ENCODE assay signal across 20 cellular contexts in genomic region chr2:239908744-239909143, GRCh38.
A peak's percentile ranks its signal among the peaks of the same experiment; 100 is the strongest.
DNase-seq lines count a peak whose midpoint lies in the region; ATAC-seq and TF ChIP-seq lines count a peak whose summit lies in the region.
"Had no signal": no experiment of that assay in that cellular context is flagged by ENCODE, and none has a peak within 500 bp of the region (broad histone marks: within the 10 kb centered on the region; RNA-seq: fewer than 3 reads in every experiment).

No MANE protein-coding gene starts in this region.

- ATAC-seq in WTC11: peak; percentile 46
- ATAC-seq: Panc1 had no signal

- intact Hi-C loops in activated CD4-positive, alpha-beta memory T cell treated with anti-CD3 and anti-CD28 coated beads for 36 hours (cut with micrococcal nuclease): no loop called here
- intact Hi-C loops in posterior vena cava (cut with DNase I): no loop called here
- intact Hi-C loops in CD4-positive, alpha-beta memory T cell (cut with micrococcal nuclease): no loop called here

- no peaks in the 10 kb centered on the region for H3K27me3 ChIP-seq in CD4-positive, alpha-beta memory T cell (ENCODE audit: insufficient read depth, low read length)

- no peaks in the 10 kb centered on the region for H3K9me3 ChIP-seq in CD4-positive, alpha-beta memory T cell (ENCODE audit: control insufficient read depth in 1 of 2, low read length in 2 of 2)
- H3K9me3 ChIP-seq: SK-N-SH had no signal

- no peak for DNase-seq in activated CD4-positive, alpha-beta memory T cell treated with anti-CD3 and anti-CD28 coated beads, Interleukin-2, amount 10 ng/mL, durations not matched to agents 7 days and 5 days
- no peak for DNase-seq in activated CD4-positive, alpha-beta memory T cell treated with anti-CD3 and anti-CD28 coated beads for 36 hours
- DNase-seq in D341Med (ENCODE audit: low spot score) (peak; percentile 6), WTC11 (ENCODE audit: low spot score) (no peak), posterior vena cava (ENCODE audit: low spot score) (peak; percentile 68), amniotic stem cell (lab: John Stamatoyannopoulos, UW) (no peak), NCI-H524 (lab: John Stamatoyannopoulos, UW) (no peak)
- DNase-seq in CD4-positive, alpha-beta memory T cell: no peak
- DNase-seq: C1 segment of cervical spinal cord, COR-L47, DMS153, EL, KG1, NCI-H1436 treated with DMSO at 0.1 percent for 48 hours, NCI-H2081 treated with DMSO at 0.1 percent for 48 hours, NCI-H510A treated with DMSO at 0.1 percent for 48 hours, SHP77, SK-N-SH had no signal

- peaks cover 1% of the 10 kb centered on the region for H3K4me1 Mint-ChIP-seq in activated CD4-positive, alpha-beta memory T cell treated with anti-CD3 and anti-CD28 coated beads, Interleukin-2, amount 10 ng/mL, durations not matched to agents 7 days and 5 days
- H3K4me1 Mint-ChIP-seq in activated CD4-positive, alpha-beta memory T cell treated with anti-CD3 and anti-CD28 coated beads for 36 hours (ENCODE audit: low read depth): peaks cover 14% of the 10 kb centered on the region
- H3K4me1 Mint-ChIP-seq in WTC11: peaks cover 1% of the 10 kb centered on the region
- H3K4me1 Mint-ChIP-seq in CD4-positive, alpha-beta memory T cell: peaks cover 6 to 23% (median 14%) of the 10 kb centered on the region in 4 donors

- peaks cover 18% of the 10 kb centered on the region for H3K36me3 Mint-ChIP-seq in activated CD4-positive, alpha-beta memory T cell treated with anti-CD3 and anti-CD28 coated beads, Interleukin-2, amount 10 ng/mL, durations not matched to agents 7 days and 5 days (ENCODE audit: low read depth)
- H3K36me3 Mint-ChIP-seq in activated CD4-positive, alpha-beta memory T cell treated with anti-CD3 and anti-CD28 coated beads for 36 hours: peaks cover 3% of the 10 kb centered on the region
- H3K36me3 Mint-ChIP-seq in WTC11: peaks cover 8% of the 10 kb centered on the region
- H3K36me3 Mint-ChIP-seq in CD4-positive, alpha-beta memory T cell: no peaks in the 10 kb centered on the region

- no peak overlapping the region for H3K27ac ChIP-seq in CD4-positive, alpha-beta memory T cell (ENCODE audit: low read depth, low read length)
- H3K27ac ChIP-seq: 22Rv1 had no signal

- no peak overlapping the region for H3K4me3 Mint-ChIP-seq in activated CD4-positive, alpha-beta memory T cell treated with anti-CD3 and anti-CD28 coated beads, Interleukin-2, amount 10 ng/mL, durations not matched to agents 7 days and 5 days
- H3K4me3 Mint-ChIP-seq in activated CD4-positive, alpha-beta memory T cell treated with anti-CD3 and anti-CD28 coated beads for 36 hours: no peak overlapping the region
- no peak overlapping the region for H3K4me3 Mint-ChIP-seq in WTC11
- no peak overlapping the region for H3K4me3 Mint-ChIP-seq in CD4-positive, alpha-beta memory T cell

- H3K4me3 ChIP-seq in CD4-positive, alpha-beta memory T cell (ENCODE audit: low read length in 2 of 2): no peak overlapping the region

- peaks cover 16% of the 10 kb centered on the region for H3K9me3 Mint-ChIP-seq in activated CD4-positive, alpha-beta memory T cell treated with anti-CD3 and anti-CD28 coated beads, Interleukin-2, amount 10 ng/mL, durations not matched to agents 7 days and 5 days
- H3K9me3 Mint-ChIP-seq in activated CD4-positive, alpha-beta memory T cell treated with anti-CD3 and anti-CD28 coated beads for 36 hours: peaks cover 6% of the 10 kb centered on the region
- peaks cover 10% of the 10 kb centered on the region for H3K9me3 Mint-ChIP-seq in WTC11
- peaks cover 0 to 7% (median 0%) of the 10 kb centered on the region in 8 donors for H3K9me3 Mint-ChIP-seq in CD4-positive, alpha-beta memory T cell

- POLR2A ChIA-PET in activated CD4-positive, alpha-beta memory T cell treated with anti-CD3 and anti-CD28 coated beads, Interleukin-2, amount 10 ng/mL, durations not matched to agents 7 days and 5 days (lab: Charles Lee): no interaction called here
- POLR2A ChIA-PET in activated CD4-positive, alpha-beta memory T cell treated with anti-CD3 and anti-CD28 coated beads for 36 hours (lab: Charles Lee): no interaction called here
- POLR2A ChIA-PET in WTC11 (lab: Charles Lee): no interaction called here
- POLR2A ChIA-PET in CD4-positive, alpha-beta memory T cell (lab: Charles Lee; ENCODE audit: partially characterized antibody): no interaction called here

- no peaks in the 10 kb centered on the region for H3K27me3 Mint-ChIP-seq in activated CD4-positive, alpha-beta memory T cell treated with anti-CD3 and anti-CD28 coated beads, Interleukin-2, amount 10 ng/mL, durations not matched to agents 7 days and 5 days
- no peaks in the 10 kb centered on the region for H3K27me3 Mint-ChIP-seq in activated CD4-positive, alpha-beta memory T cell treated with anti-CD3 and anti-CD28 coated beads for 36 hours
- H3K27me3 Mint-ChIP-seq in WTC11 (ENCODE audit: low read depth): peaks cover 1% of the 10 kb centered on the region; the same call in 1 of the 2 replicates
- no peaks in the 10 kb centered on the region for H3K27me3 Mint-ChIP-seq in CD4-positive, alpha-beta memory T cell

- TF ChIP-seq CTCF in WTC11 (IDR thresholded peaks at IDR 0.05): no peak

- H3K4me1 ChIP-seq in CD4-positive, alpha-beta memory T cell (ENCODE audit: insufficient read depth, low read length): peaks cover 21% of the 10 kb centered on the region

- no peaks in the 10 kb centered on the region for H3K36me3 ChIP-seq in CD4-positive, alpha-beta memory T cell (ENCODE audit: insufficient read depth, low read length)

- H3K27ac Mint-ChIP-seq in activated CD4-positive, alpha-beta memory T cell treated with anti-CD3 and anti-CD28 coated beads, Interleukin-2, amount 10 ng/mL, durations not matched to agents 7 days and 5 days: peak overlapping the region; percentile 26
- no peak overlapping the region for H3K27ac Mint-ChIP-seq in activated CD4-positive, alpha-beta memory T cell treated with anti-CD3 and anti-CD28 coated beads for 36 hours
- H3K27ac Mint-ChIP-seq in WTC11: no peak overlapping the region
- H3K27ac Mint-ChIP-seq in CD4-positive, alpha-beta memory T cell: no peak overlapping the region

- CTCF ChIA-PET in activated CD4-positive, alpha-beta memory T cell treated with anti-CD3 and anti-CD28 coated beads, Interleukin-2, amount 10 ng/mL, durations not matched to agents 7 days and 5 days (lab: Charles Lee): no interaction called here
- CTCF ChIA-PET in activated CD4-positive, alpha-beta memory T cell treated with anti-CD3 and anti-CD28 coated beads for 36 hours (lab: Charles Lee): no interaction called here
- CTCF ChIA-PET in WTC11 (lab: Charles Lee): interaction anchor here (1.6 kb wide), 1 partner anchor 84 kb away, joined by 5 read pairs; no protein-coding TSS in a partner anchor
- CTCF ChIA-PET in CD4-positive, alpha-beta memory T cell (lab: Charles Lee; ENCODE audit: partially characterized antibody): no interaction called here

TF ChIP-seq in WTC11, 78 proteins besides CTCF, POLR2A, EP300 and RAD21 (continues in another document):
- TF ChIP-seq SMAD3 (CRISPR knock-in tag; IDR thresholded peaks at IDR 0.05; ENCODE audit: borderline replicate concordance): no peak
- no peak for TF ChIP-seq NR3C1 (CRISPR knock-in tag; conservative IDR thresholded peaks at IDR 0.05; ENCODE audit: low read depth)
- TF ChIP-seq MAX (CRISPR knock-in tag; IDR thresholded peaks at IDR 0.05): no peak
- TF ChIP-seq IRF1 (CRISPR knock-in tag; IDR thresholded peaks at IDR 0.05): no peak
- no peak for TF ChIP-seq TCF7 (CRISPR knock-in tag; IDR thresholded peaks at IDR 0.05; ENCODE audit: low read depth)
- no peak for TF ChIP-seq TEAD4 (CRISPR knock-in tag; IDR thresholded peaks at IDR 0.05)
- TF ChIP-seq NFE2L1 (CRISPR knock-in tag; IDR thresholded peaks at IDR 0.05): no peak
- no peak for TF ChIP-seq HMGA2 (CRISPR knock-in tag; IDR thresholded peaks at IDR 0.05)
- TF ChIP-seq ELF4 (CRISPR knock-in tag; IDR thresholded peaks at IDR 0.05; ENCODE audit: low read depth): no peak
- no peak for TF ChIP-seq SOX15 (CRISPR knock-in tag; IDR thresholded peaks at IDR 0.05)
- no peak for TF ChIP-seq ESRRA (CRISPR knock-in tag; IDR thresholded peaks at IDR 0.05; ENCODE audit: borderline replicate concordance)

Comparison
In these comparisons a context has a peak if more than half of its experiments do, and no peak if none do; other contexts are left out.
1. DNase-seq: peak in D341Med (single experiment) and posterior vena cava (single experiment); none in activated CD4-positive, alpha-beta memory T cell treated with anti-CD3 and anti-CD28 coated beads, Interleukin-2, amount 10 ng/mL, durations not matched to agents 7 days and 5 days (single experiment), activated CD4-positive, alpha-beta memory T cell treated with anti-CD3 and anti-CD28 coated beads for 36 hours (single experiment), WTC11 (single experiment), amniotic stem cell (single experiment), NCI-H524 (0 of 2) and CD4-positive, alpha-beta memory T cell (0 of 5).